28 cellular contexts compared by ENCODE assay signal in the genomic region with DNA sequence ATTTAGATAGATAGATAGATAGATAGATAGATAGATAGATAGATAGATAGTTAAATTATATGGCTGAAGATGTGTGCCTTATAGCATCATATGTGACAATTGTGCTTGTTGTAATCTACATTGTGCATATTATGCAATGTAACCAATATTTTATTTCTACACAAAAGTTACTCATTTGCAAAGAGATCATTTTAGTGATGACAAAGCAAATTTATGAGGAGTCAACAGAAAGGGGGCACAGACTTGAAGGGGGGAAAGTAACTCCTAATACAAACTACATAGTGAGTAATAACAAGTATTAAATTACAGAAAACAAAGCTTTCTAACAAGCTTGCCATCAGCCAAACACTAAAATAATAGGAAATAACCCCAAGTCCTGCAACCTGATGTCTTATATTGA.
"Had no signal": no experiment of that assay in that cellular context is flagged by ENCODE, and none has a peak within 500 bp of the region (broad histone marks: within the 10 kb centered on the region; RNA-seq: fewer than 3 reads in every experiment).

No MANE protein-coding gene starts in this region.

- H3K79me2 ChIP-seq: parathyroid adenoma had no signal

- H2AFZ ChIP-seq: neural progenitor cell, parathyroid adenoma had no signal

- H3K9me3 ChIP-seq: ovary, psoas muscle, spleen, suprapubic skin, testis, tibial artery, transverse colon, upper lobe of right lung, uterus had no signal

- H3K27ac ChIP-seq: neural progenitor cell, ovary, parathyroid adenoma, psoas muscle, skin epidermis, spleen, suprapubic skin, testis, tibial artery, transverse colon, upper lobe of right lung, uterus had no signal

- H3K4me1 ChIP-seq: parathyroid adenoma, psoas muscle, spleen, suprapubic skin, testis, tibial artery, transverse colon, upper lobe of right lung, uterus had no signal

- ATAC-seq: natural killer cell; psoas muscle; right cardiac atrium; sciatic nerve; stimulated activated memory B cell treated with anti-CD40 and anti-IgM and Interleukin-4, amounts not matched to agents 10 μg/mL and 1 μg/mL and 100 μg/mL, for 72 hours; stimulated activated naive CD8-positive, alpha-beta T cell treated with anti-CD3 and anti-CD28 coated beads, Interleukin-15, amount 100 ng/mL, for 72 hours; stimulated activated naive CD8-positive, alpha-beta T cell treated with anti-CD3 and anti-CD28 coated beads, Interleukin-15, Interleukin-2, amounts not matched to agents 100 U/mL and 50 U/mL, for 24 hours; upper lobe of right lung had no signal

- H3K9ac ChIP-seq: neural progenitor cell, parathyroid adenoma had no signal

- H3K36me3 ChIP-seq: neural progenitor cell, ovary, spleen, suprapubic skin, tibial artery, transverse colon, upper lobe of right lung, uterus had no signal

- H3K4me3 ChIP-seq: neural progenitor cell, ovary, psoas muscle, skin epidermis, smooth muscle cell, spleen, suprapubic skin, testis, tibial artery, transverse colon, upper lobe of right lung, uterus had no signal

- DNase-seq: natural killer cell; occipital lobe; ovary; posterior cingulate gyrus; psoas muscle; right cardiac atrium; spleen; stimulated activated CD4-positive, alpha-beta T cell treated with anti-CD3 and anti-CD28 coated beads, Interleukin-12 subunit alpha, Interleukin-12 subunit beta, amount 100 ng/mL, for 4 hours; stimulated activated CD4-positive, alpha-beta T cell treated with anti-CD3 and anti-CD28 coated beads, Interleukin-1b, Interleukin-23, amount 100 ng/mL, for 48 hours; stimulated activated CD4-positive, alpha-beta T cell treated with anti-CD3 and anti-CD28 coated beads, Interleukin-4, amount 100 ng/mL, for 1 hour; stimulated activated CD4-positive, alpha-beta T cell treated with anti-CD3 and anti-CD28 coated beads, Interleukin-4, amount 100 ng/mL, for 4 hours; stimulated activated CD8-positive, alpha-beta memory T cell treated with anti-CD3 and anti-CD28 coated beads, Interleukin-4, amount 100 ng/mL, for 48 hours; stimulated activated naive CD4-positive, alpha-beta T cell; stimulated activated naive CD8-positive, alpha-beta T cell treated with anti-CD3 and anti-CD28 coated beads, Interleukin-15, amount 100 ng/mL, for 72 hours; stimulated activated naive CD8-positive, alpha-beta T cell treated with anti-CD3 and anti-CD28 coated beads, Interleukin-15, Interleukin-2, amounts not matched to agents 100 U/mL and 50 U/mL, for 24 hours; substantia nigra; testis; tibial artery; transverse colon; upper lobe of right lung; uterus had no signal

- H3K27me3 ChIP-seq: ovary, spleen, suprapubic skin, testis, tibial artery, transverse colon, upper lobe of right lung, uterus had no signal

- H3K4me2 ChIP-seq: neural progenitor cell, smooth muscle cell had no signal
